Comparison of ENCODE assay signal across 7 cellular contexts in genomic region chr1:845641-846040, GRCh38.
DNase-seq lines count a peak whose midpoint lies in the region; ATAC-seq and TF ChIP-seq lines count a peak whose summit lies in the region.
"Not testable (repeated sequence)": the region's sequence is repeated elsewhere in the genome, so short reads cannot be mapped to it uniquely, and the experiment has no call there.

No MANE protein-coding gene starts in this region.

- intact Hi-C loops in PC-3 (cut with micrococcal nuclease) = not testable (repeated sequence)

- DNase-seq in H7 (peak; percentile 71), PC-3 (peak; percentile 1), ecto neural progenitor cell (ENCODE audit: low spot score) (peak; percentile 51), iPS DF 4.7 (ENCODE audit: extremely low read depth, low spot score) (peak; percentile 38), mesendoderm (peak; percentile 95)
- not testable (repeated sequence) for DNase-seq in activated CD4-positive, alpha-beta memory T cell treated with anti-CD3 and anti-CD28 coated beads, Interleukin-2, amount 10 ng/mL, durations not matched to agents 7 days and 5 days; progenitor cell of endocrine pancreas (ENCODE audit: low spot score, unreplicated experiment)

- H3K4me2 ChIP-seq in PC-3 (ENCODE audit: low read length); mesendoderm (ENCODE audit: low read length): not testable (repeated sequence)

- H3K36me3 ChIP-seq in H7 (replicated peaks; ENCODE audit: control insufficient read depth, insufficient read depth, low read length); PC-3 (ENCODE audit: low read depth, low read length); mesendoderm (ENCODE audit: control insufficient read depth, insufficient read depth, low read length): not testable (repeated sequence)

- H3K9me2 ChIP-seq in PC-3 (replicated peaks; ENCODE audit: low read length) = not testable (repeated sequence)

- not testable (repeated sequence) for H3K18ac ChIP-seq in mesendoderm (ENCODE audit: low read length)

- not testable (repeated sequence) for H3K9me3 ChIP-seq in PC-3 (ENCODE audit: low read length)

- H3F3A ChIP-seq in PC-3 (ENCODE audit: low read length, unreplicated experiment) = not testable (repeated sequence)

- peak overlapping the region; percentile 28 for H3K27ac Mint-ChIP-seq in activated CD4-positive, alpha-beta memory T cell treated with anti-CD3 and anti-CD28 coated beads, Interleukin-2, amount 10 ng/mL, durations not matched to agents 7 days and 5 days
- peak overlapping the region; percentile 76 for H3K27ac Mint-ChIP-seq in progenitor cell of endocrine pancreas

- not testable (repeated sequence) for H4K8ac ChIP-seq in mesendoderm (ENCODE audit: low read depth, low read length)

- ATAC-seq in PC-3 = not testable (repeated sequence)

- H3K4me3 ChIP-seq in H7 (ENCODE audit: insufficient read depth, low read depth, low read length); PC-3 (ENCODE audit: low read length); mesendoderm (ENCODE audit: low read length): not testable (repeated sequence)

- not testable (repeated sequence) for H3K4me1 ChIP-seq in PC-3 (ENCODE audit: insufficient read depth, low read length); mesendoderm (ENCODE audit: control insufficient read depth, low read depth, low read length)

- not testable (repeated sequence) for H2BK15ac ChIP-seq in mesendoderm (replicated peaks; ENCODE audit: low read depth)

- H2AFZ ChIP-seq in PC-3 (ENCODE audit: low read length) = not testable (repeated sequence)

- H3K9me3 Mint-ChIP-seq in activated CD4-positive, alpha-beta memory T cell treated with anti-CD3 and anti-CD28 coated beads, Interleukin-2, amount 10 ng/mL, durations not matched to agents 7 days and 5 days; progenitor cell of endocrine pancreas (ENCODE audit: low read depth): not testable (repeated sequence)

- H3K4me1 Mint-ChIP-seq in activated CD4-positive, alpha-beta memory T cell treated with anti-CD3 and anti-CD28 coated beads, Interleukin-2, amount 10 ng/mL, durations not matched to agents 7 days and 5 days = peaks cover 45% of the 10 kb centered on the region
- H3K4me1 Mint-ChIP-seq in progenitor cell of endocrine pancreas (ENCODE audit: low read depth) = not testable (repeated sequence)

- H2BK120ac ChIP-seq in mesendoderm (ENCODE audit: low read depth, low read length) = not testable (repeated sequence)

- not testable (repeated sequence) for H3K27ac ChIP-seq in PC-3 (ENCODE audit: low read length); mesendoderm (ENCODE audit: low read depth, low read length)

- H3K79me2 ChIP-seq in PC-3 (ENCODE audit: low read length); mesendoderm (ENCODE audit: control insufficient read depth, insufficient read depth, low read length): not testable (repeated sequence)

- H3K36me3 Mint-ChIP-seq in activated CD4-positive, alpha-beta memory T cell treated with anti-CD3 and anti-CD28 coated beads, Interleukin-2, amount 10 ng/mL, durations not matched to agents 7 days and 5 days (ENCODE audit: low read depth) = peaks cover 12% of the 10 kb centered on the region
- H3K36me3 Mint-ChIP-seq in progenitor cell of endocrine pancreas (ENCODE audit: insufficient read depth) = not testable (repeated sequence)

- not testable (repeated sequence) for H3K56ac ChIP-seq in mesendoderm (ENCODE audit: low read length)

- not testable (repeated sequence) for TF ChIP-seq CTCF in PC-3 (conservative IDR thresholded peaks at IDR 0.05; ENCODE audit: low read depth, low read length); progenitor cell of endocrine pancreas (IDR thresholded peaks at IDR 0.05; ENCODE audit: unreplicated experiment)

- H3K79me1 ChIP-seq in mesendoderm (ENCODE audit: low read length) = not testable (repeated sequence)

- not testable (repeated sequence) for H3K4ac ChIP-seq in mesendoderm (ENCODE audit: low read depth, low read length)

- WGBS in mesendoderm (ENCODE audit: extremely low coverage, insufficient coverage, low lambda C conversion rate) = no CpG with 5 or more reads among the region's 3 CpGs

- H3K27me3 ChIP-seq in H7 (ENCODE audit: control insufficient read depth, insufficient read depth, low read length); PC-3 (ENCODE audit: low read length); mesendoderm (ENCODE audit: insufficient read depth, low read length, poor library complexity): not testable (repeated sequence)

- not testable (repeated sequence) for H4K5ac ChIP-seq in mesendoderm (ENCODE audit: low read length)

- H3K27me3 Mint-ChIP-seq in activated CD4-positive, alpha-beta memory T cell treated with anti-CD3 and anti-CD28 coated beads, Interleukin-2, amount 10 ng/mL, durations not matched to agents 7 days and 5 days; progenitor cell of endocrine pancreas: not testable (repeated sequence)

- not testable (repeated sequence) for H3K9ac ChIP-seq in PC-3 (ENCODE audit: low read length); mesendoderm (ENCODE audit: low read length)

- H3K4me3 Mint-ChIP-seq in activated CD4-positive, alpha-beta memory T cell treated with anti-CD3 and anti-CD28 coated beads, Interleukin-2, amount 10 ng/mL, durations not matched to agents 7 days and 5 days = not testable (repeated sequence)
- peak overlapping the region; percentile 9 for H3K4me3 Mint-ChIP-seq in progenitor cell of endocrine pancreas (ENCODE audit: low read depth)

- H2BK5ac ChIP-seq in mesendoderm (ENCODE audit: low read length) = not testable (repeated sequence)

- POLR2A ChIA-PET in PC-3 (lab: Charles Lee; ENCODE audit: unreplicated experiment) = not testable (repeated sequence)
- POLR2A ChIA-PET in activated CD4-positive, alpha-beta memory T cell treated with anti-CD3 and anti-CD28 coated beads, Interleukin-2, amount 10 ng/mL, durations not matched to agents 7 days and 5 days (lab: Charles Lee) = interaction anchor here (1.6 kb wide), 1 partner anchor 67 kb away, joined by 3 read pairs; no protein-coding TSS in a partner anchor

- BruUV-seq in PC-3 (replicated peaks; lab: Mats Ljungman, UMichigan) = not testable (repeated sequence)

- not testable (repeated sequence) for H2AK5ac ChIP-seq in mesendoderm (ENCODE audit: low read length)

- not testable (repeated sequence) for H3K23ac ChIP-seq in mesendoderm (ENCODE audit: low read length)

- H4K20me1 ChIP-seq in PC-3 (ENCODE audit: low read length) = not testable (repeated sequence)

- CTCF ChIA-PET in PC-3 (lab: Charles Lee); activated CD4-positive, alpha-beta memory T cell treated with anti-CD3 and anti-CD28 coated beads, Interleukin-2, amount 10 ng/mL, durations not matched to agents 7 days and 5 days (lab: Charles Lee): not testable (repeated sequence)
